In the genomic region with DNA sequence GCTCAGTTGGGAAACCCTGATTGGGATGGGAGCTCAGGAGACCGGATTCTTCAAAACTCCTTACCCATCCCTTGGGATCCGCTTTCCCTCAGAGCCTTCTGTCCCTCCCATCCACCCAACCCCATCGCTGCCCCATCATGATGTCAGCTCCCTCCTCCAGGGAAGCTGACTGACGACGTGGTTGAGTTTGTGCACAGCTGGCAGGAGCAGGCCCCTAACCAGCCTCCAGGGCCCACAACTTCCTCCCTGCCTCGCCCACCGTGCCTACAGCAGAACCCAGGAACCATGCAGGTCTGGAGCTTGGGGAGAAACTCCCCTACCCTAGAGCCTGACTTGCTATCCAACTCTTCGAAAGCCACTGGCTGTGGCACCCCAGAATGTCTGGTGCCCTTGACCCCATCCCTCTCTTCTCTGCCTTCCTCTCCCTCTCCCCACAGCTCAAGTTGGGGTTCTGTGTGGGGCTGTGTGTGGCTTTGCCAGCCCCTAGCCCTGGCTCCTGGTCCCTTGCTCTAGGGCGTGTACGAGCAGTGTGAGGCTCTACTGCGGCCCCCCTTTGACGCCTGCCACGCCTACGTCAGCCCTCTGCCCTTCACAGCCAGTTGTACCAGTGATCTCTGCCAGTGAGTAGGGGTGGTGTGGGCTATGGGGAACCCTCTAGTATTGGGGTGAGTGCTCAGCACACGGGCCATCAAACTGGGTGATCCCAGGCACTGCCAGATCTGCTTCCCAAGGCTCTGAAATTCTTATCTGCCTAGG, we compare ENCODE assay signal across 20 cellular contexts. TPM values are rescaled to one million over a fixed set of nuclear protein-coding genes. Genes with fewer than 3 reads are reported as not detected.
DNase-seq lines count a peak whose midpoint lies in the region; ATAC-seq and TF ChIP-seq lines count a peak whose summit lies in the region.
"Had no signal": no experiment of that assay in that cellular context is flagged by ENCODE, and none has a peak within 500 bp of the region (broad histone marks: within the 10 kb centered on the region; RNA-seq: fewer than 3 reads in every experiment).

No MANE protein-coding gene starts in this region.

- H3K36me3 ChIP-seq in DND-41 (ENCODE audit: insufficient read depth, low read length) = no peaks in the 10 kb centered on the region
- H3K36me3 ChIP-seq: BLaER1 treated with 17β-estradiol and CSF1 and Interleukin-3, amounts not matched to agents 10 nM and 100 nM; HAP-1 had no signal

- H2AFZ ChIP-seq in DND-41 (ENCODE audit: low read depth, low read length) = no peak overlapping the region

- no peaks in the 10 kb centered on the region for H3K9me3 Mint-ChIP-seq in activated T-cell treated with anti-CD3 and anti-CD28 coated beads, Interleukin-2, amount 50 U/mL, for 24 hours
- no peaks in the 10 kb centered on the region for H3K9me3 Mint-ChIP-seq in activated B cell treated with CpG ODN at 0.5 μM for 24 hours
- no peaks in the 10 kb centered on the region for H3K9me3 Mint-ChIP-seq in T-helper 2 cell treated with Interferon-gamma antibody and Interleukin-4, amounts not matched to agents 5 μg/mL and 100 μg/mL, for 36 hours
- H3K9me3 Mint-ChIP-seq in activated CD4-positive, alpha-beta memory T cell treated with anti-CD3 and anti-CD28 coated beads, Interleukin-2, amount 10 ng/mL, durations not matched to agents 7 days and 5 days = no peaks in the 10 kb centered on the region
- H3K9me3 Mint-ChIP-seq: CD8-positive, alpha-beta T cell had no signal

- no peaks in the 10 kb centered on the region for H3K4me1 Mint-ChIP-seq in activated T-cell treated with anti-CD3 and anti-CD28 coated beads, Interleukin-2, amount 50 U/mL, for 24 hours (ENCODE audit: low read depth)
- H3K4me1 Mint-ChIP-seq in activated B cell treated with CpG ODN at 0.5 μM for 24 hours = no peaks in the 10 kb centered on the region
- no peaks in the 10 kb centered on the region for H3K4me1 Mint-ChIP-seq in T-helper 2 cell treated with Interferon-gamma antibody and Interleukin-4, amounts not matched to agents 5 μg/mL and 100 μg/mL, for 36 hours (ENCODE audit: low read depth)
- H3K4me1 Mint-ChIP-seq in activated CD4-positive, alpha-beta memory T cell treated with anti-CD3 and anti-CD28 coated beads, Interleukin-2, amount 10 ng/mL, durations not matched to agents 7 days and 5 days = no peaks in the 10 kb centered on the region

- no peak overlapping the region for H3K4me2 ChIP-seq in DND-41 (ENCODE audit: insufficient read depth, low read length)

- H3K36me3 Mint-ChIP-seq in activated T-cell treated with anti-CD3 and anti-CD28 coated beads, Interleukin-2, amount 50 U/mL, for 24 hours (ENCODE audit: low read depth) = no peaks in the 10 kb centered on the region
- H3K36me3 Mint-ChIP-seq in activated B cell treated with CpG ODN at 0.5 μM for 24 hours (ENCODE audit: low read depth) = no peaks in the 10 kb centered on the region
- no peaks in the 10 kb centered on the region for H3K36me3 Mint-ChIP-seq in T-helper 2 cell treated with Interferon-gamma antibody and Interleukin-4, amounts not matched to agents 5 μg/mL and 100 μg/mL, for 36 hours (ENCODE audit: low read depth)
- no peaks in the 10 kb centered on the region for H3K36me3 Mint-ChIP-seq in activated CD4-positive, alpha-beta memory T cell treated with anti-CD3 and anti-CD28 coated beads, Interleukin-2, amount 10 ng/mL, durations not matched to agents 7 days and 5 days (ENCODE audit: low read depth)
- H3K36me3 Mint-ChIP-seq: CD8-positive, alpha-beta T cell had no signal

- H3K27me3 Mint-ChIP-seq in activated T-cell treated with anti-CD3 and anti-CD28 coated beads, Interleukin-2, amount 50 U/mL, for 24 hours = peaks cover 20% of the 10 kb centered on the region
- H3K27me3 Mint-ChIP-seq in activated B cell treated with CpG ODN at 0.5 μM for 24 hours = peaks cover 8% of the 10 kb centered on the region
- H3K27me3 Mint-ChIP-seq in T-helper 2 cell treated with Interferon-gamma antibody and Interleukin-4, amounts not matched to agents 5 μg/mL and 100 μg/mL, for 36 hours (ENCODE audit: low read depth) = peaks cover 3% of the 10 kb centered on the region
- H3K27me3 Mint-ChIP-seq in activated CD4-positive, alpha-beta memory T cell treated with anti-CD3 and anti-CD28 coated beads, Interleukin-2, amount 10 ng/mL, durations not matched to agents 7 days and 5 days = peaks cover 4% of the 10 kb centered on the region

- ATAC-seq in DND-41 (ENCODE audit: insufficient read depth, low read depth) (peak; percentile 62; the same call in 2 of the 3 replicates), activated B cell treated with CpG ODN at 0.5 μM for 24 hours (ENCODE audit: low read depth) (no peak), omental fat pad (ENCODE audit: low FRiP score) (peak; percentile 13), HG03039 (IDR thresholded peaks at IDR 0.05; ENCODE audit: unreplicated experiment) (no peak)
- ATAC-seq: CD8-positive, alpha-beta T cell; GM12878 had no signal

- H3K27me3 ChIP-seq in DND-41 (ENCODE audit: insufficient read depth, low read length, poor library complexity) = peaks cover 17% of the 10 kb centered on the region
- H3K27me3 ChIP-seq: BLaER1 treated with 17β-estradiol and CSF1 and Interleukin-3, amounts not matched to agents 10 nM and 100 nM had no signal

- H3K27ac ChIP-seq in DND-41 (ENCODE audit: low read length) = no peak overlapping the region
- H3K27ac ChIP-seq: BLaER1 treated with 17β-estradiol and CSF1 and Interleukin-3, amounts not matched to agents 10 nM and 100 nM; HL-60 had no signal

- no peak for TF ChIP-seq CTCF in DND-41 (IDR thresholded peaks at IDR 0.05; ENCODE audit: borderline replicate concordance, extremely low read depth, low read length, poor library complexity, severe bottlenecking)
- no peak for TF ChIP-seq CTCF in activated B cell treated with CpG ODN at 0.5 μM for 24 hours (IDR thresholded peaks at IDR 0.05)
- no peak for TF ChIP-seq CTCF in omental fat pad (IDR thresholded peaks at IDR 0.05)

- DNase-seq in activated T-cell treated with anti-CD3 and anti-CD28 coated beads, Interleukin-2, amount 50 U/mL, for 24 hours = peak; percentile 17
- no peak for DNase-seq in activated T-cell treated with anti-CD3 and anti-CD28 coated beads, Interleukin-2, amount 50 U/mL, for 1 hour
- no peak for DNase-seq in DND-41
- peak; percentile 12 for DNase-seq in activated B cell treated with CpG ODN at 0.5 μM for 24 hours
- no peak for DNase-seq in omental fat pad (ENCODE audit: low spot score)
- DNase-seq in T-helper 2 cell treated with Interferon-gamma antibody and Interleukin-4, amounts not matched to agents 5 μg/mL and 100 μg/mL, for 36 hours (ENCODE audit: low spot score) = no peak
- no peak for DNase-seq in activated CD4-positive, alpha-beta memory T cell treated with anti-CD3 and anti-CD28 coated beads, Interleukin-2, amount 10 ng/mL, durations not matched to agents 7 days and 5 days
- DNase-seq: 8988T; Calu3; CD8-positive, alpha-beta T cell; DMS79 treated with DMSO at 0.1 percent for 48 hours; EL had no signal

- POLR2A ChIA-PET in activated B cell treated with CpG ODN at 0.5 μM for 24 hours (lab: Charles Lee) = no interaction called here
- POLR2A ChIA-PET in activated CD4-positive, alpha-beta memory T cell treated with anti-CD3 and anti-CD28 coated beads, Interleukin-2, amount 10 ng/mL, durations not matched to agents 7 days and 5 days (lab: Charles Lee) = no interaction called here

- CTCF ChIA-PET in activated B cell treated with CpG ODN at 0.5 μM for 24 hours (lab: Charles Lee) = no interaction called here
- CTCF ChIA-PET in activated CD4-positive, alpha-beta memory T cell treated with anti-CD3 and anti-CD28 coated beads, Interleukin-2, amount 10 ng/mL, durations not matched to agents 7 days and 5 days (lab: Charles Lee) = no interaction called here

- no peaks in the 10 kb centered on the region for H3K79me2 ChIP-seq in DND-41 (ENCODE audit: insufficient read depth, low read length)

- H3K27ac Mint-ChIP-seq in activated T-cell treated with anti-CD3 and anti-CD28 coated beads, Interleukin-2, amount 50 U/mL, for 24 hours = no peak overlapping the region
- no peak overlapping the region for H3K27ac Mint-ChIP-seq in activated B cell treated with CpG ODN at 0.5 μM for 24 hours
- H3K27ac Mint-ChIP-seq in T-helper 2 cell treated with Interferon-gamma antibody and Interleukin-4, amounts not matched to agents 5 μg/mL and 100 μg/mL, for 36 hours = no peak overlapping the region
- no peak overlapping the region for H3K27ac Mint-ChIP-seq in activated CD4-positive, alpha-beta memory T cell treated with anti-CD3 and anti-CD28 coated beads, Interleukin-2, amount 10 ng/mL, durations not matched to agents 7 days and 5 days
- H3K27ac Mint-ChIP-seq: CD8-positive, alpha-beta T cell had no signal

- intact Hi-C loops in activated B cell treated with CpG ODN at 0.5 μM for 24 hours (cut with micrococcal nuclease) = no loop called here

- no peaks in the 10 kb centered on the region for H4K20me1 ChIP-seq in DND-41 (ENCODE audit: insufficient read depth, low read length)
- H4K20me1 ChIP-seq: BLaER1 treated with 17β-estradiol and CSF1 and Interleukin-3, amounts not matched to agents 10 nM and 100 nM had no signal

- H3K4me3 ChIP-seq in DND-41 (ENCODE audit: low read depth in 1 of 2, low read length in 2 of 2) = no peak overlapping the region
- H3K4me3 ChIP-seq: BLaER1 treated with 17β-estradiol and CSF1 and Interleukin-3, amounts not matched to agents 10 nM and 100 nM; GM12878; HAP-1 had no signal

- H3K9me3 ChIP-seq in DND-41 (ENCODE audit: insufficient read depth, low read length, severe bottlenecking) = no peaks in the 10 kb centered on the region
- H3K9me3 ChIP-seq: BLaER1 treated with 17β-estradiol and CSF1 and Interleukin-3, amounts not matched to agents 10 nM and 100 nM; HAP-1 had no signal

- no peaks in the 10 kb centered on the region for H3K4me1 ChIP-seq in DND-41 (ENCODE audit: insufficient read depth, low read length)
- H3K4me1 ChIP-seq: HAP-1 had no signal

- H3K9ac ChIP-seq in DND-41 (ENCODE audit: low read depth, low read length) = no peak overlapping the region
- H3K9ac ChIP-seq: BLaER1 treated with 17β-estradiol and CSF1 and Interleukin-3, amounts not matched to agents 10 nM and 100 nM had no signal

- no peak overlapping the region for H3K4me3 Mint-ChIP-seq in activated T-cell treated with anti-CD3 and anti-CD28 coated beads, Interleukin-2, amount 50 U/mL, for 24 hours
- no peak overlapping the region for H3K4me3 Mint-ChIP-seq in activated B cell treated with CpG ODN at 0.5 μM for 24 hours
- no peak overlapping the region for H3K4me3 Mint-ChIP-seq in T-helper 2 cell treated with Interferon-gamma antibody and Interleukin-4, amounts not matched to agents 5 μg/mL and 100 μg/mL, for 36 hours
- H3K4me3 Mint-ChIP-seq in activated CD4-positive, alpha-beta memory T cell treated with anti-CD3 and anti-CD28 coated beads, Interleukin-2, amount 10 ng/mL, durations not matched to agents 7 days and 5 days = no peak overlapping the region
- H3K4me3 Mint-ChIP-seq: CD8-positive, alpha-beta T cell had no signal

RNA-seq across cellular contexts. Expression of gene OTOG, which starts 11.1 kb away (rescaled TPM):
- total RNA-seq in activated B cell treated with CpG ODN at 0.5 μM for 24 hours = not detected in 2 replicates
- not detected for total RNA-seq in omental fat pad
- total RNA-seq in activated CD4-positive, alpha-beta memory T cell treated with anti-CD3 and anti-CD28 coated beads, Interleukin-2, amount 10 ng/mL, durations not matched to agents 7 days and 5 days = not detected
- total RNA-seq: A673; Calu3; CD8-positive, alpha-beta T cell; G401; GM12878; HT1080 had no signal

RNA-seq across cellular contexts. Expression of gene USH1C, which starts 14.0 kb away (rescaled TPM):
- total RNA-seq in activated B cell treated with CpG ODN at 0.5 μM for 24 hours (not detected in 2 replicates), omental fat pad (under 1 TPM in 1 of 4 donors, not detected in 3; 0.19 TPM)
- total RNA-seq in activated CD4-positive, alpha-beta memory T cell treated with anti-CD3 and anti-CD28 coated beads, Interleukin-2, amount 10 ng/mL, durations not matched to agents 7 days and 5 days = not detected
- total RNA-seq: A673; CD8-positive, alpha-beta T cell; G401; GM12878; HT1080 had no signal

Comparison
In these comparisons a context has a peak if more than half of its experiments do, and no peak if none do; other contexts are left out.
1. DNase-seq: peak in activated T-cell treated with anti-CD3 and anti-CD28 coated beads, Interleukin-2, amount 50 U/mL, for 24 hours (single experiment) and activated B cell treated with CpG ODN at 0.5 μM for 24 hours (single experiment); none in activated T-cell treated with anti-CD3 and anti-CD28 coated beads, Interleukin-2, amount 50 U/mL, for 1 hour (single experiment), DND-41 (single experiment), omental fat pad (single experiment), T-helper 2 cell treated with Interferon-gamma antibody and Interleukin-4, amounts not matched to agents 5 μg/mL and 100 μg/mL, for 36 hours (single experiment) and activated CD4-positive, alpha-beta memory T cell treated with anti-CD3 and anti-CD28 coated beads, Interleukin-2, amount 10 ng/mL, durations not matched to agents 7 days and 5 days (single experiment).
2. ATAC-seq: peak in DND-41 (single experiment) and omental fat pad (single experiment); none in activated B cell treated with CpG ODN at 0.5 μM for 24 hours (single experiment) and HG03039 (single experiment).